ENCODE assay signal across 29 cellular contexts in genomic region chr11:78218707-78219492, GRCh38. TPM values are rescaled to one million over a fixed set of nuclear protein-coding genes. Genes with fewer than 3 reads are reported as not detected.
DNase-seq lines count a peak whose midpoint lies in the region; ATAC-seq and TF ChIP-seq lines count a peak whose summit lies in the region.
"Had no signal": no experiment of that assay in that cellular context is flagged by ENCODE, and none has a peak within 500 bp of the region (broad histone marks: within the 10 kb centered on the region; RNA-seq: fewer than 3 reads in every experiment).

No MANE protein-coding gene starts in this region.

- no peaks in the 10 kb centered on the region for H3K9me3 Mint-ChIP-seq in activated naive CD4-positive, alpha-beta T cell treated with anti-CD3 and anti-CD28 coated beads for 36 hours
- H3K9me3 Mint-ChIP-seq in naive thymus-derived CD4-positive, alpha-beta T cell = no peaks in the 10 kb centered on the region
- no peaks in the 10 kb centered on the region for H3K9me3 Mint-ChIP-seq in stimulated activated memory B cell treated with anti-CD40 and anti-IgM and Interleukin-4, amounts not matched to agents 10 μg/mL and 1 μg/mL and 100 μg/mL, for 72 hours
- H3K9me3 Mint-ChIP-seq: activated B cell treated with CpG ODN at 0.5 μM for 24 hours; endodermal cell; stimulated activated naive CD8-positive, alpha-beta T cell treated with anti-CD3 and anti-CD28 coated beads, Interleukin-15, Interleukin-2, amounts not matched to agents 100 ng/mL and 50 ng/mL, for 24 hours had no signal

- no peak for DNase-seq in activated naive CD4-positive, alpha-beta T cell treated with anti-CD3 and anti-CD28 coated beads for 36 hours
- DNase-seq in activated naive CD4-positive, alpha-beta T cell treated with Interleukin-2 at 50 U/mL for 16 hours = no peak
- DNase-seq in ascending aorta (ENCODE audit: low spot score in 2 of 2) = peak in 1 of 2 donors; percentile 52
- peak in 1 of 9 donors; percentile 9 for DNase-seq in naive thymus-derived CD4-positive, alpha-beta T cell
- peak; percentile 64 to 78 for DNase-seq in vagina (ENCODE audit: extremely low spot score in 2 of 2)
- DNase-seq: ACHN; activated B cell treated with CpG ODN at 0.5 μM for 24 hours; activated CD4-positive, alpha-beta T cell treated with anti-CD3 and anti-CD28 coated beads, Interleukin-2, amount 50 U/mL, for 4 hours; activated gamma-delta T cell treated with Interleukin-2 at 50 U/mL for 16 hours; BE2C; colonic mucosa; GDM1; H7; hippocampal formation; mesenchymal stem cell; NCI-H1105 treated with DMSO at 0.1 percent for 48 hours; NCI-H2029; NCI-H526; NK-92 treated with Interleukin-12 subunit alpha and Interleukin-12 subunit beta, amount 100 ng/mL, for 24 hours; SHP77; stimulated activated CD4-positive, alpha-beta T cell treated with anti-CD3 and anti-CD28 coated beads, Interleukin-15, amount 100 ng/mL, for 24 hours had no signal

- H3K27me3 ChIP-seq in ascending aorta (no peaks in the 10 kb centered on the region), vagina (no peaks in the 10 kb centered on the region)
- H3K27me3 ChIP-seq in naive thymus-derived CD4-positive, alpha-beta T cell (ENCODE audit: control insufficient read depth in 2 of 2, insufficient read depth in 2 of 2, low read length in 2 of 2) = no peaks in the 10 kb centered on the region
- H3K27me3 ChIP-seq: BE2C, colonic mucosa, gastroesophageal sphincter, neutrophil, tibial artery had no signal

- peaks cover 14% of the 10 kb centered on the region for H3K4me1 Mint-ChIP-seq in activated naive CD4-positive, alpha-beta T cell treated with anti-CD3 and anti-CD28 coated beads for 36 hours (ENCODE audit: low read depth)
- H3K4me1 Mint-ChIP-seq in naive thymus-derived CD4-positive, alpha-beta T cell = peaks cover 0 to 32% (median 9%) of the 10 kb centered on the region in 7 donors
- H3K4me1 Mint-ChIP-seq in stimulated activated memory B cell treated with anti-CD40 and anti-IgM and Interleukin-4, amounts not matched to agents 10 μg/mL and 1 μg/mL and 100 μg/mL, for 72 hours = peaks cover 10% of the 10 kb centered on the region
- H3K4me1 Mint-ChIP-seq: endodermal cell had no signal

- H3K27ac ChIP-seq in ascending aorta (peak overlapping the region; percentile 34 to 47), vagina (no peak overlapping the region)
- no peak overlapping the region for H3K27ac ChIP-seq in naive thymus-derived CD4-positive, alpha-beta T cell (ENCODE audit: low read depth, low read length)
- H3K27ac ChIP-seq: colonic mucosa, gastroesophageal sphincter, neutrophil, tibial artery had no signal

- peaks cover 74 to 89% of the 10 kb centered on the region in 2 donors for H3K36me3 ChIP-seq in ascending aorta
- peaks cover 0 to 20% (median 0%) of the 10 kb centered on the region in 3 experiments for H3K36me3 ChIP-seq in naive thymus-derived CD4-positive, alpha-beta T cell (ENCODE audit: control insufficient read depth in 2 of 3, insufficient read depth in 3 of 3, low read length in 3 of 3)
- peaks cover 0 to 53% of the 10 kb centered on the region in 2 donors for H3K36me3 ChIP-seq in vagina

- TF ChIP-seq POLR2A in vagina (IDR thresholded peaks at IDR 0.05) = no peak

- no peaks in the 10 kb centered on the region for H3K27me3 Mint-ChIP-seq in activated naive CD4-positive, alpha-beta T cell treated with anti-CD3 and anti-CD28 coated beads for 36 hours (ENCODE audit: low read depth)
- H3K27me3 Mint-ChIP-seq in naive thymus-derived CD4-positive, alpha-beta T cell = no peaks in the 10 kb centered on the region
- H3K27me3 Mint-ChIP-seq in stimulated activated memory B cell treated with anti-CD40 and anti-IgM and Interleukin-4, amounts not matched to agents 10 μg/mL and 1 μg/mL and 100 μg/mL, for 72 hours = no peaks in the 10 kb centered on the region
- H3K27me3 Mint-ChIP-seq: activated B cell treated with CpG ODN at 0.5 μM for 24 hours; progenitor cell of endocrine pancreas; stimulated activated naive CD8-positive, alpha-beta T cell treated with anti-CD3 and anti-CD28 coated beads, Interleukin-15, Interleukin-2, amounts not matched to agents 100 ng/mL and 50 ng/mL, for 24 hours had no signal

- TF ChIP-seq CTCF in ascending aorta (IDR thresholded peaks at IDR 0.05) (no peak), vagina (IDR thresholded peaks at IDR 0.05) (no peak)

- POLR2A ChIA-PET in naive thymus-derived CD4-positive, alpha-beta T cell (lab: Charles Lee) = no interaction called here

- peaks cover 8% of the 10 kb centered on the region for H3K36me3 Mint-ChIP-seq in activated naive CD4-positive, alpha-beta T cell treated with anti-CD3 and anti-CD28 coated beads for 36 hours (ENCODE audit: low read depth)
- H3K36me3 Mint-ChIP-seq in naive thymus-derived CD4-positive, alpha-beta T cell = peaks cover 0 to 52% (median 17%) of the 10 kb centered on the region in 5 donors
- H3K36me3 Mint-ChIP-seq in stimulated activated memory B cell treated with anti-CD40 and anti-IgM and Interleukin-4, amounts not matched to agents 10 μg/mL and 1 μg/mL and 100 μg/mL, for 72 hours = peaks cover 50% of the 10 kb centered on the region

- no peak for ATAC-seq in naive thymus-derived CD4-positive, alpha-beta T cell
- no peak for ATAC-seq in stimulated activated memory B cell treated with anti-CD40 and anti-IgM and Interleukin-4, amounts not matched to agents 10 μg/mL and 1 μg/mL and 100 μg/mL, for 72 hours
- no peak for ATAC-seq in HG03342 (IDR thresholded peaks at IDR 0.05; ENCODE audit: unreplicated experiment)
- ATAC-seq: gastroesophageal sphincter had no signal

- H3K4me3 Mint-ChIP-seq in activated naive CD4-positive, alpha-beta T cell treated with anti-CD3 and anti-CD28 coated beads for 36 hours = no peak overlapping the region
- no peak overlapping the region for H3K4me3 Mint-ChIP-seq in naive thymus-derived CD4-positive, alpha-beta T cell
- H3K4me3 Mint-ChIP-seq in stimulated activated memory B cell treated with anti-CD40 and anti-IgM and Interleukin-4, amounts not matched to agents 10 μg/mL and 1 μg/mL and 100 μg/mL, for 72 hours = no peak overlapping the region
- H3K4me3 Mint-ChIP-seq: activated B cell treated with CpG ODN at 0.5 μM for 24 hours; endodermal cell; stimulated activated naive CD8-positive, alpha-beta T cell treated with anti-CD3 and anti-CD28 coated beads, Interleukin-15, Interleukin-2, amounts not matched to agents 100 ng/mL and 50 ng/mL, for 24 hours had no signal

- H3K9me3 ChIP-seq in ascending aorta = no peaks in the 10 kb centered on the region
- no peaks in the 10 kb centered on the region for H3K9me3 ChIP-seq in naive thymus-derived CD4-positive, alpha-beta T cell (ENCODE audit: control insufficient read depth in 2 of 3, low read length in 3 of 3)
- no peaks in the 10 kb centered on the region for H3K9me3 ChIP-seq in vagina
- H3K9me3 ChIP-seq: BE2C, colonic mucosa, gastroesophageal sphincter, neutrophil, tibial artery had no signal

- H3K27ac Mint-ChIP-seq in activated naive CD4-positive, alpha-beta T cell treated with anti-CD3 and anti-CD28 coated beads for 36 hours = peak overlapping the region; percentile 11
- H3K27ac Mint-ChIP-seq in naive thymus-derived CD4-positive, alpha-beta T cell = peak overlapping the region in 7 of 9 donors; percentile 7 to 82 (median 30)
- no peak overlapping the region for H3K27ac Mint-ChIP-seq in stimulated activated memory B cell treated with anti-CD40 and anti-IgM and Interleukin-4, amounts not matched to agents 10 μg/mL and 1 μg/mL and 100 μg/mL, for 72 hours
- H3K27ac Mint-ChIP-seq: activated B cell treated with CpG ODN at 0.5 μM for 24 hours; endodermal cell; progenitor cell of endocrine pancreas; stimulated activated naive CD8-positive, alpha-beta T cell treated with anti-CD3 and anti-CD28 coated beads, Interleukin-15, Interleukin-2, amounts not matched to agents 100 ng/mL and 50 ng/mL, for 24 hours had no signal

- H3K4me1 ChIP-seq in ascending aorta (no peaks in the 10 kb centered on the region), vagina (no peaks in the 10 kb centered on the region)
- H3K4me1 ChIP-seq in naive thymus-derived CD4-positive, alpha-beta T cell (ENCODE audit: control insufficient read depth in 2 of 2, insufficient read depth in 2 of 2, low read length in 2 of 2) = no peaks in the 10 kb centered on the region
- H3K4me1 ChIP-seq: colonic mucosa, gastroesophageal sphincter had no signal

- H3K4me3 ChIP-seq in ascending aorta (no peak overlapping the region), vagina (no peak overlapping the region)
- no peak overlapping the region for H3K4me3 ChIP-seq in naive thymus-derived CD4-positive, alpha-beta T cell (ENCODE audit: low read length)
- H3K4me3 ChIP-seq: colonic mucosa, gastroesophageal sphincter, tibial artery had no signal

- CTCF ChIA-PET in activated naive CD4-positive, alpha-beta T cell treated with anti-CD3 and anti-CD28 coated beads for 36 hours (lab: Charles Lee) = no interaction called here
- CTCF ChIA-PET in naive thymus-derived CD4-positive, alpha-beta T cell (lab: Charles Lee) = interaction anchor here (1.0 to 1.1 kb wide), 2 partner anchors 12 to 112 kb away, joined by 3 to 4 read pairs; no protein-coding TSS in a partner anchor

- intact Hi-C loops in activated naive CD4-positive, alpha-beta T cell treated with anti-CD3 and anti-CD28 coated beads for 36 hours (cut with micrococcal nuclease) = no loop called here
- intact Hi-C loops in ascending aorta (cut with DNase I) (no loop called here), vagina (cut with DNase I) (no loop called here)
- intact Hi-C loops in naive thymus-derived CD4-positive, alpha-beta T cell (cut with micrococcal nuclease) = no loop called here

RNA-seq across cellular contexts. Expression of gene USP35, which starts 30.2 kb away (rescaled TPM):
- total RNA-seq in activated naive CD4-positive, alpha-beta T cell treated with anti-CD3 and anti-CD28 coated beads for 36 hours = 10 to 100 TPM; 13.4 to 14.2 TPM
- total RNA-seq in ascending aorta (34.0 TPM), vagina (11.8 TPM)
- total RNA-seq in naive thymus-derived CD4-positive, alpha-beta T cell = 10 to 100 TPM; 11.3 to 19.2 (median 15.2) TPM
- polyA plus RNA-seq in naive thymus-derived CD4-positive, alpha-beta T cell = 1 to 10 TPM; 1.2 to 1.7 TPM

RNA-seq across cellular contexts. Expression of gene KCTD21, which starts 30.5 kb away (rescaled TPM):
- 10 to 100 TPM in 1 of 2 experiments, 1 to 10 TPM in 1; 8.6 to 10.1 TPM for total RNA-seq in activated naive CD4-positive, alpha-beta T cell treated with anti-CD3 and anti-CD28 coated beads for 36 hours
- 30.7 TPM for total RNA-seq in ascending aorta
- 10 to 100 TPM in 1 of 5 experiments, 1 to 10 TPM in 4; 3.5 to 12.2 (median 6.5) TPM for total RNA-seq in naive thymus-derived CD4-positive, alpha-beta T cell
- polyA plus RNA-seq in naive thymus-derived CD4-positive, alpha-beta T cell = 1 to 10 TPM; 1.2 to 3.3 TPM
- 8.6 TPM for total RNA-seq in vagina

Comparison
In these comparisons a context has a peak if more than half of its experiments do, and no peak if none do; other contexts are left out.
1. DNase-seq: peak in vagina (2 of 2); none in activated naive CD4-positive, alpha-beta T cell treated with anti-CD3 and anti-CD28 coated beads for 36 hours (single experiment) and activated naive CD4-positive, alpha-beta T cell treated with Interleukin-2 at 50 U/mL for 16 hours (single experiment).
2. H3K27ac ChIP-seq: peak in ascending aorta (2 of 2); none in naive thymus-derived CD4-positive, alpha-beta T cell (single experiment) and vagina (single experiment).